In the genomic region with DNA sequence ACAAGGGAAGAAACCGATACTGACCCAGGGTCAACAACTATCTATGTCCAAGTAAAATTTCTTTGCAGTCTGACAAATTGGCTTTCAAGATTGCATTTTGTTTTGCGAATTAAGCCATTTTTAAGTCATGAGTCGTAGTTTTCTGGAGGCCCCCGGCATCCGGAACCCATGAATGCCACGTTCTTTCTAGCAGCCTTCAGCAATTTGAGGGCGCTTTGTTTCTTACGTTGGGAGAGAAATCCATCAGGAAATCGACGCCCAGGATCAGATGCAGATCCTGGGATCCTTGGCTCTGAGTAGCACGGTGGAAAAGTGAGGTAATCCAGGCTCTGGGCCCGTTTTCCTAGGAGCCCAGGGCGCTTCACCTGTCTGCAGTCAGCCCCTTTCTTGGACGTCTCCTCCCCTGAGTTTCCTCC, we compare ENCODE assay signal across 8 cellular contexts. TPM values are rescaled to one million over a fixed set of nuclear protein-coding genes. Genes with fewer than 3 reads are reported as not detected.
DNase-seq lines count a peak whose midpoint lies in the region; ATAC-seq, FAIRE-seq and TF ChIP-seq lines count a peak whose summit lies in the region.

No MANE protein-coding gene starts in this region.

- H3K79me2 ChIP-seq in OCI-LY3 (ENCODE audit: low read length) (peaks cover 30% of the 10 kb centered on the region), fibroblast of lung (ENCODE audit: control insufficient read depth, insufficient read depth, low read length) (no peaks in the 10 kb centered on the region), trophoblast cell (ENCODE audit: control insufficient read depth, insufficient read depth, low read length, poor library complexity) (peaks cover 17% of the 10 kb centered on the region)

- H3K23ac ChIP-seq in trophoblast cell (ENCODE audit: low read length): no peak overlapping the region

- H3K4me3 ChIP-seq in OCI-LY3 (ENCODE audit: low read length) (peak overlapping the region; percentile 99), fibroblast of lung (replicated peaks in 1 of 4; ENCODE audit: control extremely low read depth in 1 of 4, insufficient read depth in 1 of 4, low read depth in 3 of 4, low read length in 4 of 4) (peak overlapping the region; percentile 80 to 90 (median 82)), trophoblast cell (ENCODE audit: low read depth, low read length) (peak overlapping the region; percentile 90)

- WGBS in trophoblast cell (ENCODE audit: extremely low coverage, insufficient coverage, insufficient read length): no CpG with 5 or more reads among the region's 14 CpGs

- peak; percentile 52 for DNase-seq in NCI-H1092 treated with DMSO at 0.1 percent for 48 hours (lab: John Stamatoyannopoulos, UW)
- no peak for DNase-seq in NCI-H1092 (lab: John Stamatoyannopoulos, UW)
- peak; percentile 51 for DNase-seq in H54 (ENCODE audit: insufficient read length, low spot score)
- no peak for DNase-seq in fibroblast of lung (ENCODE audit: low read depth in 2 of 2)
- DNase-seq in trophoblast cell: peak in 1 of 2 donors; percentile 69
- no peak for DNase-seq in NCI-H446 (lab: John Stamatoyannopoulos, UW)

- H3K27me3 ChIP-seq in OCI-LY3 (ENCODE audit: low read depth, low read length) (no peaks in the 10 kb centered on the region), fibroblast of lung (ENCODE audit: control insufficient read depth, insufficient read depth, low read length) (no peaks in the 10 kb centered on the region), trophoblast cell (ENCODE audit: insufficient read depth, low read length) (no peaks in the 10 kb centered on the region)

- H3K14ac ChIP-seq in trophoblast cell (ENCODE audit: low read length): no peak overlapping the region

- H3K4me1 ChIP-seq in OCI-LY3 (ENCODE audit: low read length): peaks cover 20% of the 10 kb centered on the region
- no peaks in the 10 kb centered on the region for H3K4me1 ChIP-seq in fibroblast of lung (ENCODE audit: control insufficient read depth, extremely low read depth, insufficient read depth, low read length)
- H3K4me1 ChIP-seq in trophoblast cell (ENCODE audit: control insufficient read depth in 1 of 2, insufficient read depth in 2 of 2, low read length in 2 of 2): peaks cover 6 to 10% of the 10 kb centered on the region in 2 experiments

- no peaks in the 10 kb centered on the region for H4K20me1 ChIP-seq in OCI-LY3 (ENCODE audit: insufficient read depth, low read length)
- no peaks in the 10 kb centered on the region for H4K20me1 ChIP-seq in fibroblast of lung (ENCODE audit: control insufficient read depth, extremely low read depth, insufficient read depth, low read length)

- TF ChIP-seq CTCF in OCI-LY3 (IDR thresholded peaks at IDR 0.05; ENCODE audit: low read depth, low read length) (no peak), fibroblast of lung (conservative IDR thresholded peaks at IDR 0.05 in 1 of 2, IDR thresholded peaks at IDR 0.05 in 1 of 2; ENCODE audit: low read depth in 1 of 2, low read length in 2 of 2) (no peak)

- H4K8ac ChIP-seq in trophoblast cell (ENCODE audit: low read depth, low read length): peak overlapping the region; percentile 45

- TF ChIP-seq POLR2A in H54 (IDR thresholded peaks at IDR 0.05; ENCODE audit: low read depth, low read length): no peak

- peak overlapping the region; percentile 69 for H3K27ac ChIP-seq in OCI-LY3 (ENCODE audit: low read length)
- H3K27ac ChIP-seq in fibroblast of lung (ENCODE audit: insufficient read depth, low read length): peak overlapping the region; percentile 82
- no peak overlapping the region for H3K27ac ChIP-seq in trophoblast cell (ENCODE audit: low read depth, low read length)

- peak overlapping the region; percentile 89; the same call in 1 of the 2 replicates for H2AFZ ChIP-seq in OCI-LY3 (ENCODE audit: low read depth, low read length)
- H2AFZ ChIP-seq in fibroblast of lung (ENCODE audit: low read length): peak overlapping the region; percentile 57
- H2AFZ ChIP-seq in trophoblast cell (ENCODE audit: insufficient read depth, low read length, poor library complexity): peak overlapping the region; percentile 71

- H3K36me3 ChIP-seq in OCI-LY3 (replicated peaks; ENCODE audit: low read depth, low read length): no peaks in the 10 kb centered on the region
- no peaks in the 10 kb centered on the region for H3K36me3 ChIP-seq in fibroblast of lung (ENCODE audit: control insufficient read depth, insufficient read depth, low read length)
- H3K36me3 ChIP-seq in trophoblast cell (ENCODE audit: control insufficient read depth in 1 of 2, insufficient read depth in 2 of 2, low read length in 2 of 2): peaks cover 0 to 1% of the 10 kb centered on the region in 2 experiments

- H3K79me1 ChIP-seq in trophoblast cell (ENCODE audit: low read length): peaks cover 11% of the 10 kb centered on the region

- H4K12ac ChIP-seq in trophoblast cell (ENCODE audit: low read depth, low read length): peak overlapping the region; percentile 43

- no peak overlapping the region for H4K91ac ChIP-seq in trophoblast cell (ENCODE audit: low read depth, low read length)

- no peak overlapping the region for H3K18ac ChIP-seq in trophoblast cell (ENCODE audit: low read length)

- ATAC-seq in GM19351 (IDR thresholded peaks at IDR 0.05; ENCODE audit: unreplicated experiment): no peak

- peak overlapping the region; percentile 99 for H3K4me2 ChIP-seq in OCI-LY3 (ENCODE audit: low read length)
- peak overlapping the region; percentile 75 for H3K4me2 ChIP-seq in fibroblast of lung (ENCODE audit: extremely low read depth, insufficient read depth, low read length)
- H3K4me2 ChIP-seq in trophoblast cell (ENCODE audit: low read length): peak overlapping the region; percentile 71

- no peak overlapping the region for H2BK120ac ChIP-seq in trophoblast cell (ENCODE audit: insufficient read depth, low read length, poor library complexity)

- no peaks in the 10 kb centered on the region for H3K9me3 ChIP-seq in OCI-LY3 (ENCODE audit: insufficient read depth, low read length)
- no peaks in the 10 kb centered on the region for H3K9me3 ChIP-seq in fibroblast of lung (ENCODE audit: control insufficient read depth, insufficient read depth, low read depth, low read length)
- H3K9me3 ChIP-seq in trophoblast cell (ENCODE audit: insufficient read depth, low read depth, low read length): no peaks in the 10 kb centered on the region

- H2AK5ac ChIP-seq in trophoblast cell (ENCODE audit: low read length): no peak overlapping the region

- no peak overlapping the region for H2BK5ac ChIP-seq in trophoblast cell (ENCODE audit: low read depth, low read length, poor library complexity)

- FAIRE-seq in H54 (lab: Jason Lieb, UNC): no peak

- H3K4ac ChIP-seq in trophoblast cell (ENCODE audit: low read depth, low read length): no peak overlapping the region

- H2BK12ac ChIP-seq in trophoblast cell (ENCODE audit: low read length): no peak overlapping the region

- H3K9ac ChIP-seq in OCI-LY3 (ENCODE audit: low read length) (peak overlapping the region; percentile 93), fibroblast of lung (ENCODE audit: insufficient read depth, low read length) (peak overlapping the region; percentile 87), trophoblast cell (ENCODE audit: low read length) (no peak overlapping the region)

RNA-seq across cellular contexts. Expression of a gene that starts 0.3 kb away (rescaled TPM):
- 19.7 and 29.8 TPM in 2 replicates for total RNA-seq in fibroblast of lung
- polyA plus RNA-seq in fibroblast of lung: 49.8 and 58.8 TPM in 2 replicates
- polyA plus RNA-seq in fibroblast of lung (2012): 42.1 and 45.0 TPM in 2 replicates
- not detected in 2 replicates for polyA minus RNA-seq in fibroblast of lung (ENCODE audit: low replicate concordance)
- 148 and 152 TPM in 2 replicates for polyA plus RNA-seq in trophoblast cell (2013)

RNA-seq across cellular contexts. Expression of a gene that starts 40.2 kb away (rescaled TPM):
- 21.3 and 28.2 TPM in 2 replicates for total RNA-seq in fibroblast of lung
- polyA plus RNA-seq in fibroblast of lung: 27.8 and 33.1 TPM in 2 replicates
- 17.0 and 20.1 TPM in 2 replicates for polyA plus RNA-seq in fibroblast of lung (2012)
- 6.3 and 15.6 TPM in 2 replicates for polyA minus RNA-seq in fibroblast of lung (ENCODE audit: low replicate concordance)
- 51.8 and 52.2 TPM in 2 replicates for polyA plus RNA-seq in trophoblast cell (2013)

Comparison
In these comparisons a context has a peak if more than half of its experiments do, and no peak if none do; other contexts are left out.
1. DNase-seq: peak in NCI-H1092 treated with DMSO at 0.1 percent for 48 hours (single experiment) and H54 (single experiment); none in NCI-H1092 (single experiment), fibroblast of lung (0 of 2) and NCI-H446 (0 of 2).
2. Peak in every context shown above with its lines, with median percentiles within 50 percentile points of each other: H2AFZ ChIP-seq, H3K4me2 ChIP-seq and H3K4me3 ChIP-seq.